1 cellular context compared by ENCODE assay signal in genomic region chr9:12818431-12819000, GRCh38.
TF ChIP-seq lines count a peak whose summit lies in the region.

No MANE protein-coding gene starts in this region.

TF ChIP-seq in H1, 55 proteins besides CTCF, POLR2A, EP300 and RAD21 (continued from another document):
- TF ChIP-seq PHF8 (conservative IDR thresholded peaks at IDR 0.05; ENCODE audit: low read depth, low read length) = no peak
- TF ChIP-seq EGR1 (IDR thresholded peaks at IDR 0.05; ENCODE audit: borderline replicate concordance, low read depth, low read length) = no peak
- TF ChIP-seq HDAC2 (IDR thresholded peaks at IDR 0.05; ENCODE audit: borderline replicate concordance in 1 of 2, low read depth in 2 of 2, low read length in 2 of 2) = no peak
- TF ChIP-seq TAF7 (optimal IDR thresholded peaks at IDR 0.05; ENCODE audit: borderline replicate concordance, low read depth, low read length) = no peak
- TF ChIP-seq CTBP2 (IDR thresholded peaks at IDR 0.05; ENCODE audit: borderline replicate concordance, insufficient read depth, insufficient read length, low read length) = no peak
- no peak for TF ChIP-seq SIRT6 (IDR thresholded peaks at IDR 0.05; ENCODE audit: low read length)
- no peak for TF ChIP-seq CREB1 (IDR thresholded peaks at IDR 0.05)
- TF ChIP-seq FOSL1 (IDR thresholded peaks at IDR 0.05; ENCODE audit: insufficient read depth, low read depth, low read length) = no peak
- TF ChIP-seq SP1 (IDR thresholded peaks at IDR 0.05; ENCODE audit: low read depth, low read length) = no peak
- no peak for TF ChIP-seq RBBP5 (IDR thresholded peaks at IDR 0.05; ENCODE audit: borderline replicate concordance, low read depth, low read length)
- TF ChIP-seq SP2 (IDR thresholded peaks at IDR 0.05; ENCODE audit: low read length) = no peak
- TF ChIP-seq, protein P1, sequence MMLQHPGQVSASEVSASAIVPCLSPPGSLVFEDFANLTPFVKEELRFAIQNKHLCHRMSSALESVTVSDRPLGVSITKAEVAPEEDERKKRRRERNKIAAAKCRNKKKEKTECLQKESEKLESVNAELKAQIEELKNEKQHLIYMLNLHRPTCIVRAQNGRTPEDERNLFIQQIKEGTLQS (IDR thresholded peaks at IDR 0.05; ENCODE audit: insufficient read depth, low read depth, low read length) = no peak
- TF ChIP-seq CEBPB (IDR thresholded peaks at IDR 0.05; ENCODE audit: low read depth, low read length) = no peak
- no peak for TF ChIP-seq USF2 (IDR thresholded peaks at IDR 0.05; ENCODE audit: low read length)
- no peak for TF ChIP-seq YY1 (IDR thresholded peaks at IDR 0.05; ENCODE audit: low read depth, low read length)
- TF ChIP-seq TCF12 (IDR thresholded peaks at IDR 0.05; ENCODE audit: low read depth, low read length) = no peak
- no peak for TF ChIP-seq RFX5 (IDR thresholded peaks at IDR 0.05; ENCODE audit: borderline replicate concordance, low read depth, low read length)
